ENCODE assay signal across 19 cellular contexts in genomic region chr6:158566207-158566818, GRCh38. TPM values are rescaled to one million over a fixed set of nuclear protein-coding genes. Genes with fewer than 3 reads are reported as not detected.
DNase-seq lines count a peak whose midpoint lies in the region; ATAC-seq and TF ChIP-seq lines count a peak whose summit lies in the region.
"Had no signal": no experiment of that assay in that cellular context is flagged by ENCODE, and none has a peak within 500 bp of the region (broad histone marks: within the 10 kb centered on the region; RNA-seq: fewer than 3 reads in every experiment).

No MANE protein-coding gene starts in this region.

- H3K4me2 ChIP-seq in osteoblast (ENCODE audit: insufficient read depth, low read length): no peak overlapping the region

- H3K9me3 ChIP-seq in osteoblast (ENCODE audit: low read depth, low read length) (no peaks in the 10 kb centered on the region), esophagus muscularis mucosa (no peaks in the 10 kb centered on the region)
- H3K9me3 ChIP-seq: heart right ventricle, left lung, suprapubic skin had no signal

- H3K4me3 ChIP-seq in coronary artery: no peak overlapping the region
- H3K4me3 ChIP-seq in osteoblast (ENCODE audit: insufficient read depth, low read length): no peak overlapping the region
- no peak overlapping the region for H3K4me3 ChIP-seq in esophagus muscularis mucosa
- H3K4me3 ChIP-seq: heart right ventricle, left lung, suprapubic skin had no signal

- intact Hi-C loops in esophagus muscularis mucosa (cut with DNase I): no loop called here

- 97% methylated on average over 9 of the region's 9 CpGs for WGBS in esophagus muscularis mucosa

- peak; percentile 43 for DNase-seq in activated CD8-positive, alpha-beta memory T cell treated with anti-CD3 and anti-CD28 coated beads, Interleukin-2, amount 50 U/mL, for 48 hours
- DNase-seq in activated CD8-positive, alpha-beta memory T cell treated with anti-CD3 and anti-CD28 coated beads, Interleukin-2, amount 10 ng/mL, durations not matched to agents 7 days and 5 days: no peak
- no peak for DNase-seq in T-cell
- DNase-seq in coronary artery (ENCODE audit: low spot score): peak; percentile 38
- DNase-seq in osteoblast (ENCODE audit: insufficient read length, low spot score, missing footprints): peak; percentile 58
- DNase-seq in esophagus muscularis mucosa (ENCODE audit: extremely low spot score): no peak
- no peak for DNase-seq in NCI-H524 treated with DMSO at 0.1 percent for 48 hours (lab: John Stamatoyannopoulos, UW)
- DNase-seq in GOT3 (lab: John Stamatoyannopoulos, UW): no peak
- DNase-seq: C1 segment of cervical spinal cord, cortex of kidney, GDM1, heart right ventricle, KG1, midbrain, NCI-H69 had no signal

- POLR2A ChIA-PET in T-cell (lab: Charles Lee): interaction anchor here in 1 of 2 donors (0.5 to 0.6 kb wide), 2 partner anchors 16 to 176 kb away, joined by 3 to 10 read pairs; no protein-coding TSS in a partner anchor

- peaks cover 82% of the 10 kb centered on the region for H4K20me1 ChIP-seq in osteoblast (ENCODE audit: insufficient read depth, low read length)

- H3K27ac Mint-ChIP-seq in activated CD8-positive, alpha-beta memory T cell treated with anti-CD3 and anti-CD28 coated beads, Interleukin-2, amount 10 ng/mL, durations not matched to agents 7 days and 5 days: no peak overlapping the region
- peak overlapping the region; percentile 97 to 98 for H3K27ac Mint-ChIP-seq in T-cell

- H3K27me3 ChIP-seq in osteoblast (ENCODE audit: insufficient read depth, low read length) (no peaks in the 10 kb centered on the region), esophagus muscularis mucosa (no peaks in the 10 kb centered on the region)
- H3K27me3 ChIP-seq: heart right ventricle, left lung, suprapubic skin had no signal

- CTCF ChIA-PET in activated CD8-positive, alpha-beta memory T cell treated with anti-CD3 and anti-CD28 coated beads, Interleukin-2, amount 10 ng/mL, durations not matched to agents 7 days and 5 days (lab: Charles Lee): no interaction called here
- CTCF ChIA-PET in T-cell (lab: Charles Lee): interaction anchor here (0.6 kb wide), 4 partner anchors 23 to 554 kb away, joined by 3 to 5 read pairs (median 4); no protein-coding TSS in a partner anchor

- H3K27ac ChIP-seq in coronary artery: no peak overlapping the region
- H3K27ac ChIP-seq in osteoblast (ENCODE audit: low read depth, low read length): no peak overlapping the region
- H3K27ac ChIP-seq in esophagus muscularis mucosa (replicated peaks in 1 of 4): no peak overlapping the region
- H3K27ac ChIP-seq: heart right ventricle, left lung, suprapubic skin had no signal

- peaks cover 18% of the 10 kb centered on the region for H3K4me1 ChIP-seq in osteoblast (ENCODE audit: insufficient read depth, low read length)
- H3K4me1 ChIP-seq in esophagus muscularis mucosa: peaks cover 8 to 30% (median 11%) of the 10 kb centered on the region in 4 donors

- ATAC-seq in activated CD8-positive, alpha-beta memory T cell treated with anti-CD3 and anti-CD28 coated beads, Interleukin-2, amount 10 ng/mL, durations not matched to agents 7 days and 5 days: no peak
- no peak for ATAC-seq in T-cell (replicated peaks in 1 of 4)
- ATAC-seq: heart right ventricle, left lung, SK-N-SH treated with all-trans-retinoic acid at 6 μM for 48 hours had no signal

- H3K36me3 ChIP-seq in osteoblast (ENCODE audit: insufficient read depth, low read length) (no peaks in the 10 kb centered on the region), esophagus muscularis mucosa (no peaks in the 10 kb centered on the region)
- H3K36me3 ChIP-seq: suprapubic skin had no signal

- H3K36me3 Mint-ChIP-seq in activated CD8-positive, alpha-beta memory T cell treated with anti-CD3 and anti-CD28 coated beads, Interleukin-2, amount 10 ng/mL, durations not matched to agents 7 days and 5 days: peaks cover 13% of the 10 kb centered on the region
- H3K36me3 Mint-ChIP-seq in T-cell: peaks cover 10% of the 10 kb centered on the region

- H3K9me3 Mint-ChIP-seq in activated CD8-positive, alpha-beta memory T cell treated with anti-CD3 and anti-CD28 coated beads, Interleukin-2, amount 10 ng/mL, durations not matched to agents 7 days and 5 days (ENCODE audit: low read depth): no peaks in the 10 kb centered on the region
- no peaks in the 10 kb centered on the region for H3K9me3 Mint-ChIP-seq in T-cell
- H3K9me3 Mint-ChIP-seq: brain had no signal

- H3K27me3 Mint-ChIP-seq in activated CD8-positive, alpha-beta memory T cell treated with anti-CD3 and anti-CD28 coated beads, Interleukin-2, amount 10 ng/mL, durations not matched to agents 7 days and 5 days: no peaks in the 10 kb centered on the region
- no peaks in the 10 kb centered on the region for H3K27me3 Mint-ChIP-seq in T-cell
- H3K27me3 Mint-ChIP-seq: brain had no signal

- TF ChIP-seq POLR2A in esophagus muscularis mucosa (IDR thresholded peaks at IDR 0.05; ENCODE audit: low read depth): no peak

- no peak overlapping the region for H2AFZ ChIP-seq in osteoblast (ENCODE audit: low read length)

- TF ChIP-seq EP300 in esophagus muscularis mucosa (IDR thresholded peaks at IDR 0.05): no peak

- no peak for TF ChIP-seq CTCF in coronary artery (IDR thresholded peaks at IDR 0.05)
- no peak for TF ChIP-seq CTCF in osteoblast (IDR thresholded peaks at IDR 0.05; ENCODE audit: extremely low read depth, low read depth, low read length)
- TF ChIP-seq CTCF in esophagus muscularis mucosa (IDR thresholded peaks at IDR 0.05): no peak

- no peak overlapping the region for H3K4me3 Mint-ChIP-seq in activated CD8-positive, alpha-beta memory T cell treated with anti-CD3 and anti-CD28 coated beads, Interleukin-2, amount 10 ng/mL, durations not matched to agents 7 days and 5 days
- peak overlapping the region in 2 of 3 donors; percentile 25 to 78 for H3K4me3 Mint-ChIP-seq in T-cell
- H3K4me3 Mint-ChIP-seq: brain had no signal

- peaks cover 92% of the 10 kb centered on the region for H3K79me2 ChIP-seq in osteoblast (ENCODE audit: insufficient read depth, low read length)

- H3K4me1 Mint-ChIP-seq in activated CD8-positive, alpha-beta memory T cell treated with anti-CD3 and anti-CD28 coated beads, Interleukin-2, amount 10 ng/mL, durations not matched to agents 7 days and 5 days: peaks cover 76% of the 10 kb centered on the region
- peaks cover 77 to 88% (median 77%) of the 10 kb centered on the region in 3 donors for H3K4me1 Mint-ChIP-seq in T-cell

RNA-seq across cellular contexts. Expression of gene TMEM181, which starts 6.4 kb away (rescaled TPM):
- 10 to 100 TPM; 14.0 to 17.4 TPM for total RNA-seq in activated CD8-positive, alpha-beta memory T cell treated with anti-CD3 and anti-CD28 coated beads, Interleukin-2, amount 10 ng/mL, durations not matched to agents 7 days and 5 days
- 10 to 100 TPM; 15.9 to 21.5 (median 19.9) TPM for total RNA-seq in T-cell
- total RNA-seq in osteoblast: 43.3 and 43.8 TPM in 2 replicates
- 10 to 100 TPM; 21.6 to 31.6 (median 26.0) TPM for total RNA-seq in esophagus muscularis mucosa

Comparison
In these comparisons a context has a peak if more than half of its experiments do, and no peak if none do; other contexts are left out.
1. DNase-seq: peak in activated CD8-positive, alpha-beta memory T cell treated with anti-CD3 and anti-CD28 coated beads, Interleukin-2, amount 50 U/mL, for 48 hours (single experiment), coronary artery (single experiment) and osteoblast (single experiment); none in activated CD8-positive, alpha-beta memory T cell treated with anti-CD3 and anti-CD28 coated beads, Interleukin-2, amount 10 ng/mL, durations not matched to agents 7 days and 5 days (single experiment), T-cell (0 of 34), esophagus muscularis mucosa (single experiment), NCI-H524 treated with DMSO at 0.1 percent for 48 hours (single experiment) and GOT3 (single experiment).